2 cellular contexts compared by ENCODE assay signal in the genomic region with DNA sequence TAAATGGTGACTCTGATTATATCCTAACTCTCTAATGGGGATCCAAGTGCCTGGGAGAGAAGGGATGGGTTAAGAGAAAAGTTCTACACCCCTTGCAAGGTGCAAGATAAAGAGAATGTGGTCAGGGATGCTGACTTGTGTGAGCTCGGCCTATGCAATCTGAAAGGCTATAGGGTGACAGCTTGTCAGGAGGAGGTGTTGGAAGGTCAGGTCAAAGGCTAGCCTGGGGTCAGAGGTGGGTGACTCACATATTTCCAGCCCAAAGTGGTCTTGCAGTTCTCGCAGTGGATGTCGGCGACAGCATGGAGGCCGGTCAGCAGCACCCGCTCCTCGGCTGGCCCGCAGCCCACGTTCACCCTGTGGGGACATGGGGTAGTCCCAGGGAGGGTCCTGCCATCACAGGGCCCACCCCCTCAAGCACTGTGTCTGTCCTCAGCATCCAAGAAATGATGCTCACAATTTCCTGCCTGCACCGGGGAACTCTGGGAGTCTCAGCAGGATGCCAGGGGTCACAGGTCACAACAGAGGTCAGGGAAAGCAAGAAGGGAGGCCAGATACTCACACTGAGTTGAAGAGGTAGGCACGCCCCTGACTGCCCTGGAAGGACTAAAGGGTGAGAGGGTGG.
TF ChIP-seq lines count a peak whose summit lies in the region.

No MANE protein-coding gene starts in this region.

TF ChIP-seq in H1, 55 proteins besides CTCF, POLR2A, EP300 and RAD21:
- TF ChIP-seq HDAC6 (IDR thresholded peaks at IDR 0.05; ENCODE audit: low read depth, low read length) (no peak), SP2 (IDR thresholded peaks at IDR 0.05; ENCODE audit: low read length) (no peak), RNF2 (IDR thresholded peaks at IDR 0.05; ENCODE audit: borderline replicate concordance, low read depth, low read length, missing control alignments, poor library complexity, severe bottlenecking) (no peak), TBP (IDR thresholded peaks at IDR 0.05; ENCODE audit: low read depth, low read length) (no peak), EZH2 (IDR thresholded peaks at IDR 0.05; ENCODE audit: low read depth, low read length, severe bottlenecking) (no peak), EGR1 (IDR thresholded peaks at IDR 0.05; ENCODE audit: borderline replicate concordance, low read depth, low read length) (no peak), CHD7 (IDR thresholded peaks at IDR 0.05; ENCODE audit: insufficient replicate concordance, low read length) (no peak), ATF3 (IDR thresholded peaks at IDR 0.05; ENCODE audit: insufficient read depth, low read depth, low read length) (no peak), BACH1 (IDR thresholded peaks at IDR 0.05; ENCODE audit: low read length) (no peak), POU5F1 (IDR thresholded peaks at IDR 0.05; ENCODE audit: low read depth, low read length) (no peak), SP1 (IDR thresholded peaks at IDR 0.05; ENCODE audit: low read depth, low read length) (no peak), NRF1 (IDR thresholded peaks at IDR 0.05; ENCODE audit: low read depth, low read length) (no peak), KDM5A (IDR thresholded peaks at IDR 0.05; ENCODE audit: low read length) (no peak), PHF8 (conservative IDR thresholded peaks at IDR 0.05; ENCODE audit: low read depth, low read length) (no peak), FOSL1 (IDR thresholded peaks at IDR 0.05; ENCODE audit: insufficient read depth, low read depth, low read length) (no peak), TAF7 (optimal IDR thresholded peaks at IDR 0.05; ENCODE audit: borderline replicate concordance, low read depth, low read length) (no peak), ZNF274 (IDR thresholded peaks at IDR 0.05; ENCODE audit: borderline replicate concordance, extremely low read depth, low read length) (no peak)

TF ChIP-seq in neural cell, 6 proteins besides CTCF, POLR2A, EP300 and RAD21:
- TF ChIP-seq POLR2AphosphoS5 (IDR thresholded peaks at IDR 0.05), result no peak
